1 cellular context compared by ENCODE assay signal in genomic region chr11:20020198-20020597, GRCh38.
TF ChIP-seq lines count a peak whose summit lies in the region.

No MANE protein-coding gene starts in this region.

TF ChIP-seq in HepG2, 621 proteins besides CTCF, POLR2A, EP300 and RAD21 (continued from another document):
- TF ChIP-seq ZHX2 (IDR thresholded peaks at IDR 0.05; ENCODE audit: low read depth), result no peak
- TF ChIP-seq ZHX2 (CRISPR knock-in tag; IDR thresholded peaks at IDR 0.05; ENCODE audit: borderline replicate concordance), result no peak
- no peak for TF ChIP-seq ZBTB37 (CRISPR knock-in tag; IDR thresholded peaks at IDR 0.05)
- peak; percentile 38; the same call in 1 of the 2 replicates for TF ChIP-seq TFDP2 (CRISPR knock-in tag; IDR thresholded peaks at IDR 0.05)
- TF ChIP-seq KAT8 (CRISPR knock-in tag; IDR thresholded peaks at IDR 0.05), result no peak
- TF ChIP-seq RFX5 (IDR thresholded peaks at IDR 0.05; ENCODE audit: low read depth, low read length), result no peak
- TF ChIP-seq ZNF337 (CRISPR knock-in tag; IDR thresholded peaks at IDR 0.05; ENCODE audit: borderline replicate concordance, low read depth), result no peak
- TF ChIP-seq SOX13 (IDR thresholded peaks at IDR 0.05), result no peak
- TF ChIP-seq SOX13 (CRISPR knock-in tag; conservative IDR thresholded peaks at IDR 0.05 in 1 of 2, IDR thresholded peaks at IDR 0.05 in 1 of 2), result peak in 1 of 2 experiments; percentile 55; a peak in 2 of 4 replicates
- no peak for TF ChIP-seq ZNF383 (CRISPR knock-in tag; IDR thresholded peaks at IDR 0.05; ENCODE audit: borderline replicate concordance)
- TF ChIP-seq ZNF292 (CRISPR knock-in tag; IDR thresholded peaks at IDR 0.05; ENCODE audit: borderline replicate concordance, low read depth), result peak; percentile 53; the same call in 1 of the 2 replicates
- TF ChIP-seq GMEB2 (CRISPR knock-in tag; IDR thresholded peaks at IDR 0.05; ENCODE audit: low read depth), result no peak
- no peak for TF ChIP-seq PAX8 (CRISPR knock-in tag; IDR thresholded peaks at IDR 0.05; ENCODE audit: borderline replicate concordance)
